Comparison of ENCODE assay signal across 26 cellular contexts in genomic region chr3:184512621-184513020, GRCh38. TPM values are rescaled to one million over a fixed set of nuclear protein-coding genes. Genes with fewer than 3 reads are reported as not detected.
A peak's percentile ranks its signal among the peaks of the same experiment; 100 is the strongest.
DNase-seq lines count a peak whose midpoint lies in the region; ATAC-seq and TF ChIP-seq lines count a peak whose summit lies in the region.
"Had no signal": no experiment of that assay in that cellular context is flagged by ENCODE, and none has a peak within 500 bp of the region (broad histone marks: within the 10 kb centered on the region; RNA-seq: fewer than 3 reads in every experiment).

No MANE protein-coding gene starts in this region.

- no peaks in the 10 kb centered on the region for H3K9me3 ChIP-seq in T-helper 17 cell (ENCODE audit: control insufficient read depth, low read length, poor library complexity, severe bottlenecking)
- H3K9me3 ChIP-seq: HAP-1, stomach, thyroid gland had no signal

- CTCF ChIA-PET in activated naive CD4-positive, alpha-beta T cell treated with anti-CD3 and anti-CD28 coated beads, Interleukin-2, amount 10 ng/mL, durations not matched to agents 7 days and 5 days (lab: Charles Lee), result interaction anchor here (0.9 to 6.1 kb wide), 11 partner anchors 11 to 618 kb away, joined by 3 to 76 read pairs (median 8); no protein-coding TSS in a partner anchor

- DNase-seq in activated naive CD4-positive, alpha-beta T cell treated with anti-CD3 and anti-CD28 coated beads, Interleukin-2, amount 10 ng/mL, durations not matched to agents 7 days and 5 days, result no peak
- no peak for DNase-seq in activated naive CD4-positive, alpha-beta T cell treated with anti-CD3 and anti-CD28 coated beads, Interleukin-2, amount 50 U/mL, for 72 hours (ENCODE audit: low spot score in 2 of 2)
- no peak for DNase-seq in T-helper 17 cell
- no peak for DNase-seq in glutamatergic neuron
- no peak for DNase-seq in NCI-H2171 (lab: John Stamatoyannopoulos, UW)
- DNase-seq in DMS 273 treated with DMSO at 0.1 percent for 48 hours (lab: John Stamatoyannopoulos, UW), result no peak
- no peak for DNase-seq in NCI-H1092 treated with DMSO at 0.1 percent for 48 hours (lab: John Stamatoyannopoulos, UW)
- DNase-seq: activated CD4-positive, CD25-positive, alpha-beta regulatory T cell treated with anti-CD3 and anti-CD28 coated beads, Interleukin-2, amount 50 U/mL, for 72 hours; amygdala; COR-L47; DMS79; effector memory CD4-positive, alpha-beta T cell; foreskin fibroblast; GDM1; heart left ventricle; kidney glomerular epithelial cell; NCI-H2029 treated with DMSO at 0.1 percent for 48 hours; NCI-H2227 treated with DMSO at 0.1 percent for 48 hours; NCI-H526 treated with DMSO at 0.1 percent for 48 hours; SHP77 treated with DMSO at 0.1 percent for 48 hours; stomach; SW 1271; thyroid gland had no signal

- no peak overlapping the region for H3K27ac Mint-ChIP-seq in activated naive CD4-positive, alpha-beta T cell treated with anti-CD3 and anti-CD28 coated beads, Interleukin-2, amount 10 ng/mL, durations not matched to agents 7 days and 5 days
- no peak overlapping the region for H3K27ac Mint-ChIP-seq in activated naive CD4-positive, alpha-beta T cell treated with anti-CD3 and anti-CD28 coated beads, Interleukin-2, amount 50 U/mL, for 72 hours
- H3K27ac Mint-ChIP-seq in T-helper 17 cell (peak overlapping the region; percentile 41), glutamatergic neuron (ENCODE audit: unreplicated experiment) (no peak overlapping the region)
- H3K27ac Mint-ChIP-seq in stimulated activated memory B cell treated with anti-CD40 and anti-IgM and Interleukin-4, amounts not matched to agents 10 μg/mL and 1 μg/mL and 100 μg/mL, for 72 hours, result no peak overlapping the region
- H3K27ac Mint-ChIP-seq: activated CD8-positive, alpha-beta T cell treated with anti-CD3 and anti-CD28 coated beads for 36 hours had no signal

- peaks cover 16% of the 10 kb centered on the region for H3K4me1 Mint-ChIP-seq in activated naive CD4-positive, alpha-beta T cell treated with anti-CD3 and anti-CD28 coated beads, Interleukin-2, amount 10 ng/mL, durations not matched to agents 7 days and 5 days
- H3K4me1 Mint-ChIP-seq in T-helper 17 cell, result peaks cover 12% of the 10 kb centered on the region
- peaks cover 4% of the 10 kb centered on the region for H3K4me1 Mint-ChIP-seq in glutamatergic neuron (ENCODE audit: low read depth, unreplicated experiment)
- peaks cover 14% of the 10 kb centered on the region for H3K4me1 Mint-ChIP-seq in stimulated activated memory B cell treated with anti-CD40 and anti-IgM and Interleukin-4, amounts not matched to agents 10 μg/mL and 1 μg/mL and 100 μg/mL, for 72 hours

- peak overlapping the region; percentile 1 for H3K4me3 Mint-ChIP-seq in activated naive CD4-positive, alpha-beta T cell treated with anti-CD3 and anti-CD28 coated beads, Interleukin-2, amount 10 ng/mL, durations not matched to agents 7 days and 5 days
- H3K4me3 Mint-ChIP-seq in T-helper 17 cell, result no peak overlapping the region
- peak overlapping the region; percentile 45 for H3K4me3 Mint-ChIP-seq in glutamatergic neuron (ENCODE audit: unreplicated experiment)
- H3K4me3 Mint-ChIP-seq in stimulated activated memory B cell treated with anti-CD40 and anti-IgM and Interleukin-4, amounts not matched to agents 10 μg/mL and 1 μg/mL and 100 μg/mL, for 72 hours, result peak overlapping the region; percentile 18

- H3K36me3 Mint-ChIP-seq in activated naive CD4-positive, alpha-beta T cell treated with anti-CD3 and anti-CD28 coated beads, Interleukin-2, amount 10 ng/mL, durations not matched to agents 7 days and 5 days, result no peaks in the 10 kb centered on the region
- peaks cover 0 to 6% of the 10 kb centered on the region in 2 donors for H3K36me3 Mint-ChIP-seq in activated naive CD4-positive, alpha-beta T cell treated with anti-CD3 and anti-CD28 coated beads, Interleukin-2, amount 50 U/mL, for 72 hours
- H3K36me3 Mint-ChIP-seq in T-helper 17 cell (ENCODE audit: low read depth), result peaks cover 10% of the 10 kb centered on the region
- H3K36me3 Mint-ChIP-seq in glutamatergic neuron (ENCODE audit: unreplicated experiment), result peaks cover 9% of the 10 kb centered on the region
- H3K36me3 Mint-ChIP-seq in stimulated activated memory B cell treated with anti-CD40 and anti-IgM and Interleukin-4, amounts not matched to agents 10 μg/mL and 1 μg/mL and 100 μg/mL, for 72 hours, result no peaks in the 10 kb centered on the region

- H3K9me3 Mint-ChIP-seq in activated naive CD4-positive, alpha-beta T cell treated with anti-CD3 and anti-CD28 coated beads, Interleukin-2, amount 10 ng/mL, durations not matched to agents 7 days and 5 days, result no peaks in the 10 kb centered on the region
- H3K9me3 Mint-ChIP-seq in activated naive CD4-positive, alpha-beta T cell treated with anti-CD3 and anti-CD28 coated beads, Interleukin-2, amount 50 U/mL, for 72 hours, result no peaks in the 10 kb centered on the region
- peaks cover 3% of the 10 kb centered on the region for H3K9me3 Mint-ChIP-seq in glutamatergic neuron (ENCODE audit: unreplicated experiment)
- H3K9me3 Mint-ChIP-seq in stimulated activated memory B cell treated with anti-CD40 and anti-IgM and Interleukin-4, amounts not matched to agents 10 μg/mL and 1 μg/mL and 100 μg/mL, for 72 hours, result peaks cover 4% of the 10 kb centered on the region
- H3K9me3 Mint-ChIP-seq: activated CD8-positive, alpha-beta T cell treated with anti-CD3 and anti-CD28 coated beads for 36 hours had no signal

- no peak for TF ChIP-seq CTCF in glutamatergic neuron (IDR thresholded peaks at IDR 0.05; ENCODE audit: partially characterized antibody, unreplicated experiment)

- H3K27me3 Mint-ChIP-seq in activated naive CD4-positive, alpha-beta T cell treated with anti-CD3 and anti-CD28 coated beads, Interleukin-2, amount 10 ng/mL, durations not matched to agents 7 days and 5 days, result peaks cover 71% of the 10 kb centered on the region
- peaks cover 89% of the 10 kb centered on the region for H3K27me3 Mint-ChIP-seq in T-helper 17 cell
- peaks cover 17% of the 10 kb centered on the region for H3K27me3 Mint-ChIP-seq in glutamatergic neuron (ENCODE audit: unreplicated experiment)
- H3K27me3 Mint-ChIP-seq in stimulated activated memory B cell treated with anti-CD40 and anti-IgM and Interleukin-4, amounts not matched to agents 10 μg/mL and 1 μg/mL and 100 μg/mL, for 72 hours, result peaks cover 83% of the 10 kb centered on the region

- no peak for ATAC-seq in activated naive CD4-positive, alpha-beta T cell treated with anti-CD3 and anti-CD28 coated beads, Interleukin-2, amount 50 U/mL, for 72 hours
- no peak for ATAC-seq in T-helper 17 cell
- no peak for ATAC-seq in stimulated activated memory B cell treated with anti-CD40 and anti-IgM and Interleukin-4, amounts not matched to agents 10 μg/mL and 1 μg/mL and 100 μg/mL, for 72 hours

RNA-seq across cellular contexts. Expression of gene EPHB3, which starts 49.0 kb away (rescaled TPM):
- total RNA-seq in activated naive CD4-positive, alpha-beta T cell treated with anti-CD3 and anti-CD28 coated beads, Interleukin-2, amount 50 U/mL, for 72 hours, result under 1 TPM in 1 of 2 donors, not detected in 1; 0.19 TPM
- total RNA-seq in T-helper 17 cell (under 1 TPM in 1 of 2 donors, not detected in 1; 0.35 TPM), glutamatergic neuron (ENCODE audit: unreplicated experiment) (5.0 TPM)
